29 cellular contexts compared by ENCODE assay signal in genomic region chrX:64662876-64663275, GRCh38.
"Had no signal": no experiment of that assay in that cellular context is flagged by ENCODE, and none has a peak within 500 bp of the region (broad histone marks: within the 10 kb centered on the region; RNA-seq: fewer than 3 reads in every experiment).

No MANE protein-coding gene starts in this region.

- H3K27me3 ChIP-seq: neural progenitor cell, ovary, right lobe of liver, sigmoid colon, suprapubic skin, testis, tibial artery, transverse colon, upper lobe of right lung, uterus had no signal

- H3K4me1 Mint-ChIP-seq: natural killer cell; nephron; neural progenitor cell; stimulated activated effector memory CD8-positive, alpha-beta T cell treated with anti-CD3 and anti-CD28 coated beads, Interleukin-12 subunit alpha, Interleukin-12 subunit beta, amount 100 ng/mL, for 72 hours; stimulated activated naive B cell treated with anti-CD40 and anti-IgM and Interleukin-4, amounts not matched to agents 10 μg/mL and 1 μg/mL and 100 μg/mL, for 72 hours; stimulated activated naive CD8-positive, alpha-beta T cell treated with anti-CD3 and anti-CD28 coated beads, Interleukin-15, amount 100 ng/mL, for 72 hours had no signal

- H3K4me2 ChIP-seq: neural progenitor cell had no signal

- H3K4me1 ChIP-seq: neural progenitor cell, parathyroid adenoma, psoas muscle, right lobe of liver, sigmoid colon, suprapubic skin, testis, tibial artery, transverse colon, upper lobe of right lung, uterus had no signal

- H3K27ac ChIP-seq: neural progenitor cell, ovary, parathyroid adenoma, psoas muscle, right lobe of liver, sigmoid colon, suprapubic skin, testis, tibial artery, transverse colon, upper lobe of right lung, uterus had no signal

- H3K79me2 ChIP-seq: parathyroid adenoma had no signal

- H3K36me3 ChIP-seq: neural progenitor cell, ovary, right lobe of liver, sigmoid colon, suprapubic skin, tibial artery, transverse colon, upper lobe of right lung, uterus had no signal

- H3K9me3 ChIP-seq: ovary, right lobe of liver, sigmoid colon, suprapubic skin, testis, transverse colon, upper lobe of right lung, uterus had no signal

- DNase-seq: natural killer cell; occipital lobe; ovary; posterior cingulate gyrus; psoas muscle; right cardiac atrium; right lobe of liver; sigmoid colon; small intestine; stimulated activated CD4-positive, alpha-beta T cell treated with anti-CD3 and anti-CD28 coated beads, Interleukin-15, amount 100 ng/mL, for 24 hours; stimulated activated CD4-positive, alpha-beta T cell treated with anti-CD3 and anti-CD28 coated beads, Interleukin-2, amount 100 ng/mL, for 24 hours; stimulated activated CD4-positive, alpha-beta T cell treated with anti-CD3 and anti-CD28 coated beads, Interleukin-2, amount 100 ng/mL, for 48 hours; stimulated activated CD4-positive, alpha-beta T cell treated with anti-CD3 and anti-CD28 coated beads, Interleukin-4, amount 100 ng/mL, for 24 hours; stimulated activated naive B cell treated with anti-CD40 and anti-IgM and Interleukin-4, amounts not matched to agents 10 μg/mL and 1 μg/mL and 100 μg/mL, for 72 hours; stimulated activated naive CD8-positive, alpha-beta T cell treated with anti-CD3 and anti-CD28 coated beads, Interleukin-15, amount 100 ng/mL, for 72 hours; stimulated activated naive CD8-positive, alpha-beta T cell treated with anti-CD3 and anti-CD28 coated beads, Interleukin-15, Interleukin-2, amounts not matched to agents 100 U/mL and 50 U/mL, for 24 hours; substantia nigra; testis; tibial artery; transverse colon; upper lobe of right lung; uterus had no signal

- H3K27me3 Mint-ChIP-seq: progenitor cell of endocrine pancreas; stimulated activated naive CD8-positive, alpha-beta T cell treated with anti-CD3 and anti-CD28 coated beads, Interleukin-15, amount 100 ng/mL, for 72 hours; type B pancreatic cell had no signal

- H3K4me3 ChIP-seq: neural progenitor cell, ovary, psoas muscle, right lobe of liver, sigmoid colon, suprapubic skin, testis, tibial artery, transverse colon, upper lobe of right lung, uterus had no signal

- H2AFZ ChIP-seq: neural progenitor cell, parathyroid adenoma had no signal

- H3K36me3 Mint-ChIP-seq: natural killer cell; neural progenitor cell; stimulated activated effector memory CD8-positive, alpha-beta T cell treated with anti-CD3 and anti-CD28 coated beads, Interleukin-12 subunit alpha, Interleukin-12 subunit beta, amount 100 ng/mL, for 72 hours; type B pancreatic cell had no signal

- H3K4me3 Mint-ChIP-seq: natural killer cell; nephron; neural progenitor cell; stimulated activated effector memory CD8-positive, alpha-beta T cell treated with anti-CD3 and anti-CD28 coated beads, Interleukin-12 subunit alpha, Interleukin-12 subunit beta, amount 100 ng/mL, for 72 hours; stimulated activated naive B cell treated with anti-CD40 and anti-IgM and Interleukin-4, amounts not matched to agents 10 μg/mL and 1 μg/mL and 100 μg/mL, for 72 hours; stimulated activated naive CD8-positive, alpha-beta T cell treated with anti-CD3 and anti-CD28 coated beads, Interleukin-15, amount 100 ng/mL, for 72 hours; type B pancreatic cell had no signal

- H3K27ac Mint-ChIP-seq: natural killer cell; nephron; neural progenitor cell; progenitor cell of endocrine pancreas; stimulated activated effector memory CD8-positive, alpha-beta T cell treated with anti-CD3 and anti-CD28 coated beads, Interleukin-12 subunit alpha, Interleukin-12 subunit beta, amount 100 ng/mL, for 72 hours; stimulated activated naive B cell treated with anti-CD40 and anti-IgM and Interleukin-4, amounts not matched to agents 10 μg/mL and 1 μg/mL and 100 μg/mL, for 72 hours; stimulated activated naive CD8-positive, alpha-beta T cell treated with anti-CD3 and anti-CD28 coated beads, Interleukin-15, amount 100 ng/mL, for 72 hours; type B pancreatic cell had no signal

- ATAC-seq: natural killer cell; psoas muscle; right cardiac atrium; right lobe of liver; stimulated activated effector memory CD8-positive, alpha-beta T cell treated with anti-CD3 and anti-CD28 coated beads, Interleukin-12 subunit alpha, Interleukin-12 subunit beta, amount 100 ng/mL, for 72 hours; stimulated activated naive B cell treated with anti-CD40 and anti-IgM and Interleukin-4, amounts not matched to agents 10 μg/mL and 1 μg/mL and 100 μg/mL, for 72 hours; stimulated activated naive CD8-positive, alpha-beta T cell treated with anti-CD3 and anti-CD28 coated beads, Interleukin-15, amount 100 ng/mL, for 72 hours; stimulated activated naive CD8-positive, alpha-beta T cell treated with anti-CD3 and anti-CD28 coated beads, Interleukin-15, Interleukin-2, amounts not matched to agents 100 U/mL and 50 U/mL, for 24 hours; upper lobe of right lung had no signal

- H3K9ac ChIP-seq: neural progenitor cell, parathyroid adenoma had no signal
